In genomic region chr2:118003396-118003824, GRCh38 we compare ENCODE assay signal across 8 cellular contexts.
DNase-seq lines count a peak whose midpoint lies in the region; ATAC-seq and TF ChIP-seq lines count a peak whose summit lies in the region.

No MANE protein-coding gene starts in this region.

- no peaks in the 10 kb centered on the region for H3K9me3 Mint-ChIP-seq in nephron progenitor cell

- H3K27ac Mint-ChIP-seq in nephron progenitor cell, result no peak overlapping the region

- ATAC-seq in GM21786 (IDR thresholded peaks at IDR 0.05; ENCODE audit: unreplicated experiment), result peak; percentile 99

- DNase-seq in GM12864 (ENCODE audit: low read depth) (peak; percentile 67), HuH-7 (ENCODE audit: low spot score) (peak; percentile 54), NOMO-1 treated with DMSO at 0.1 percent for 48 hours (lab: John Stamatoyannopoulos, UW; ENCODE audit: unreplicated experiment) (peak; percentile 67), activated T-cell treated with anti-CD3 and anti-CD28 coated beads for 1 hour (ENCODE audit: low read depth) (peak; percentile 14), fibroblast of mammary gland (ENCODE audit: low read depth) (peak; percentile 87), nephron progenitor cell (peak; percentile 50), GOT3 (lab: John Stamatoyannopoulos, UW) (no peak)

- peaks cover 28% of the 10 kb centered on the region for H3K36me3 Mint-ChIP-seq in nephron progenitor cell (ENCODE audit: low read depth)

- peak; percentile 83 for TF ChIP-seq CTCF in GM12864 (IDR thresholded peaks at IDR 0.05; ENCODE audit: low read depth, low read length, missing control alignments)
- peak; percentile 87 for TF ChIP-seq CTCF in fibroblast of mammary gland (conservative IDR thresholded peaks at IDR 0.05; ENCODE audit: control insufficient read depth, insufficient read depth, low read depth, low read length)
- peak; percentile 84 for TF ChIP-seq CTCF in nephron progenitor cell (IDR thresholded peaks at IDR 0.05)

- no peak overlapping the region for H3K4me3 Mint-ChIP-seq in nephron progenitor cell

- H3K4me1 Mint-ChIP-seq in nephron progenitor cell, result peaks cover 10% of the 10 kb centered on the region

- no peaks in the 10 kb centered on the region for H3K27me3 Mint-ChIP-seq in nephron progenitor cell (ENCODE audit: low read depth, poor library complexity)

- H3K4me3 ChIP-seq in GM12864 (ENCODE audit: low read depth, low read length), result no peak overlapping the region
- H3K4me3 ChIP-seq in fibroblast of mammary gland (ENCODE audit: control insufficient read depth, low read depth, low read length), result no peak overlapping the region
